9 cellular contexts compared by ENCODE assay signal in the genomic region with DNA sequence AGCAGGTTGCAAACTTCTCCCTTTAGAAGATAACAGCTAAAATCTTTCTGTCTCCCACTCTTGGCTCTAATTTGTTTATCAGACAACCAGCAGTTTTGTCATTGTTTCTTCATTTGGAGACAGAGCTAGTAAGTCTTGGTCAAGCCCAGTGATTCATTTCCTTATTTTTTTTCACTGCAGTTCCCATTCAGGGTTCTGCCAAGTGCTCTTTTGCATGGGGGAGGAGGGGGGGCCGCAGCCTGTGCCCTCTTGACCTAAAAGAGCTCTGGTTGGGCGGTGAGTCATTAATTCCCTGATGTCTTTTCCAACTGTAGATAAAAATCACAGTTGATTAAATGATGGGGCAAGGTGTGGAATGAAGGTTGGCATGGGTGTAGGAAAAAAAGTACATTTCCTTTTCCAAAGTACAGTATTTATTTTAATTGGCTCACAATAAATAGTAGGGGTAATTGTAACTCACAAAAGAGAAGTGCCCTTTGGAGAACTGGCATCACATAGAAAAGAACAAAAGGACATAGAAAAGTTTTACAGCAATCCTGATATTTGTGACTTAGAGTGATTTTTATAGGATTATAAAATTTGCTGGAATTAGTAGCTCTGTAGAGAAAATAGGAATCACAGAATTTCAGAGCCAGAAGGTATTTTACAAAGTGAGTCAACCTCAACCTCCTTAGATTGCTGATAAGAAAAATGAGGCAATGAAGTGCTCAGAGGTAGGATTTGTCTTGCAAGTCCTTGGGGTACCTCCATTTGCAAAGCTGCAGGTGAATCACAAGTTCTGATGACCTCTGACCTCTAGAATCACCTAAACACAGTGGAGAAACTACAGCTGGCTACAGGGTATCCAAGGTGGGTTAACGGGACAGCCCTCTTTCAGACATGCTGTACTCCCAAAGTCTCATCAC.
DNase-seq lines count a peak whose midpoint lies in the region; ATAC-seq and TF ChIP-seq lines count a peak whose summit lies in the region.
"Had no signal": no experiment of that assay in that cellular context is flagged by ENCODE, and none has a peak within 500 bp of the region (broad histone marks: within the 10 kb centered on the region; RNA-seq: fewer than 3 reads in every experiment).

No MANE protein-coding gene starts in this region.

- TF ChIP-seq CTCF in Peyer's patch (IDR thresholded peaks at IDR 0.05) (no peak), nephron progenitor cell (IDR thresholded peaks at IDR 0.05) (no peak)

- no peaks in the 10 kb centered on the region for H3K36me3 ChIP-seq in Peyer's patch

- H3K27ac Mint-ChIP-seq in nephron progenitor cell = no peak overlapping the region

- no peaks in the 10 kb centered on the region for H3K36me3 Mint-ChIP-seq in nephron progenitor cell (ENCODE audit: low read depth)

- peaks cover 72% of the 10 kb centered on the region for H3K4me1 Mint-ChIP-seq in nephron progenitor cell

- H3K27ac ChIP-seq in Peyer's patch = peak overlapping the region in 3 of 4 donors; percentile 49 to 84 (median 72)
- H3K27ac ChIP-seq: 22Rv1 had no signal

- H3K4me3 ChIP-seq in Peyer's patch = no peak overlapping the region

- TF ChIP-seq POLR2A in Peyer's patch (IDR thresholded peaks at IDR 0.05) = no peak

- H3K27me3 Mint-ChIP-seq in nephron progenitor cell (ENCODE audit: low read depth, poor library complexity) = no peaks in the 10 kb centered on the region

- peaks cover 8% of the 10 kb centered on the region for H3K9me3 Mint-ChIP-seq in nephron progenitor cell

- ATAC-seq in esophagus mucosa (peak; percentile 78), GM19467 (IDR thresholded peaks at IDR 0.05; ENCODE audit: unreplicated experiment) (no peak)

- H3K9me3 ChIP-seq in Peyer's patch = no peaks in the 10 kb centered on the region

- peak; percentile 47 for DNase-seq in DMS 273 (lab: John Stamatoyannopoulos, UW; ENCODE audit: unreplicated experiment)
- no peak for DNase-seq in DMS 273 treated with DMSO at 0.1 percent for 48 hours (lab: John Stamatoyannopoulos, UW)
- DNase-seq in Peyer's patch = peak in 2 of 3 donors; percentile 85 to 89
- peak; percentile 13 for DNase-seq in nephron progenitor cell
- no peak for DNase-seq in cortex of kidney (lab: John Stamatoyannopoulos, UW)
- DNase-seq in T-helper 9 cell = no peak

- peaks cover 0 to 48% (median 3%) of the 10 kb centered on the region in 4 donors for H3K4me1 ChIP-seq in Peyer's patch

- H3K4me3 Mint-ChIP-seq in nephron progenitor cell = no peak overlapping the region

- H3K27me3 ChIP-seq in Peyer's patch = no peaks in the 10 kb centered on the region

Comparison
In these comparisons a context has a peak if more than half of its experiments do, and no peak if none do; other contexts are left out.
1. DNase-seq: peak in DMS 273 (single experiment), Peyer's patch (2 of 3) and nephron progenitor cell (single experiment); none in DMS 273 treated with DMSO at 0.1 percent for 48 hours (single experiment), cortex of kidney (single experiment) and T-helper 9 cell (single experiment).